In the genomic region with DNA sequence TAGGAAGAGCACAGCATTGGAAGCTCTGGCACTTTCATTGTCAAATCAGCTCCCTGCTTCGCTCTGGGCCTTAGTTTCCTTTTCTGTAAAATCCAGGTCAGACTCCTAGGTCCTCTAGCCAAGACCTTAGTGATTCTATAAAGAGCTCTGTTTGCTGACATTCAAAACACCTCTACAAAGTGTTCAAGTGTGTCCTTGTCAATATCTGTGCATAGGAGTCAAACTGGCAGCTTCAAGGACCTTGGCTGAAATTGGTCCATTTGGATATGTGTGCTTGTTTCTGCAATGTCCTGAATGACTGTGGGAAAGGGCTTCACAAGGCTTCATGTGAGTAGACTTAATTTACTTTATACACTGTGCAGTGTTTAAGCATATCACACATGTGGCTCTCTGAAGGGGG, we compare ENCODE assay signal across 18 cellular contexts.
"Had no signal": no experiment of that assay in that cellular context is flagged by ENCODE, and none has a peak within 500 bp of the region (broad histone marks: within the 10 kb centered on the region; RNA-seq: fewer than 3 reads in every experiment).

No MANE protein-coding gene starts in this region.

- H3K4me1 ChIP-seq: suprapubic skin, upper lobe of left lung, uterus had no signal

- DNase-seq: effector memory CD4-positive, alpha-beta T cell; hippocampal formation; left colon; mammary epithelial cell; naive thymus-derived CD4-positive, alpha-beta T cell; nephron progenitor cell; psoas muscle; retina; small intestine; stimulated activated CD4-positive, alpha-beta T cell treated with anti-CD3 and anti-CD28 coated beads, Interleukin-2, amount 100 ng/mL, for 48 hours; stimulated activated naive CD4-positive, alpha-beta T cell treated with Interleukin-2 at 50 U/mL for 16 hours; tibial artery; upper lobe of left lung; uterus had no signal

- H3K27me3 ChIP-seq: neutrophil, suprapubic skin, tibial artery, upper lobe of left lung, uterus had no signal

- H3K4me3 ChIP-seq: coronary artery, psoas muscle, suprapubic skin, tibial artery, upper lobe of left lung, uterus had no signal

- H3K27ac ChIP-seq: coronary artery, neutrophil, suprapubic skin, tibial artery, uterus had no signal

- H3K36me3 ChIP-seq: neutrophil, suprapubic skin, upper lobe of left lung, uterus had no signal

- H3K9me3 ChIP-seq: neutrophil, psoas muscle, suprapubic skin, tibial artery, upper lobe of left lung, uterus had no signal

- ATAC-seq: esophagus mucosa; left colon; naive thymus-derived CD4-positive, alpha-beta T cell; psoas muscle had no signal
